Comparison of ENCODE assay signal across 6 cellular contexts in the genomic region with DNA sequence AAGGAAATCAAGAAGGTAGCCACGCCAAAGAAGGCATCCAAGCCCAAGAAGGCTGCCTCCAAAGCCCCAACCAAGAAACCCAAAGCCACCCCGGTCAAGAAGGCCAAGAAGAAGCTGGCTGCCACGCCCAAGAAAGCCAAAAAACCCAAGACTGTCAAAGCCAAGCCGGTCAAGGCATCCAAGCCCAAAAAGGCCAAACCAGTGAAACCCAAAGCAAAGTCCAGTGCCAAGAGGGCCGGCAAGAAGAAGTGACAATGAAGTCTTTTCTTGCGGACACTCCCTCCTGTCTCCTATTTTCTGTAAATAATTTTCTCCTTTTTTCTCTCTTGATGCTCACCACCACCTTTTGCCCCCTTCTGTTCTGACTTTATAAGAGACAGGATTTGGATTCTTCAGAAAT. TPM values are rescaled to one million over a fixed set of nuclear protein-coding genes. Genes with fewer than 3 reads are reported as not detected.
DNase-seq lines count a peak whose midpoint lies in the region; ATAC-seq and TF ChIP-seq lines count a peak whose summit lies in the region.

No MANE protein-coding gene starts in this region.

- no peak for ATAC-seq in natural killer cell
- ATAC-seq in GM21390 (IDR thresholded peaks at IDR 0.05; ENCODE audit: unreplicated experiment) = no peak

- no peaks in the 10 kb centered on the region for H3K36me3 Mint-ChIP-seq in brain
- H3K36me3 Mint-ChIP-seq in natural killer cell = no peaks in the 10 kb centered on the region

- DNase-seq in G401 (ENCODE audit: low spot score) (peak; percentile 28), natural killer cell (no peak), NCI-H2227 treated with DMSO at 0.1 percent for 48 hours (lab: John Stamatoyannopoulos, UW) (no peak)
- no peak for DNase-seq in stimulated activated naive CD4-positive, alpha-beta T cell (lab: John Stamatoyannopoulos, UW)

- no peak for TF ChIP-seq CTCF in brain (conservative IDR thresholded peaks at IDR 0.05)
- no peak for TF ChIP-seq CTCF in natural killer cell (IDR thresholded peaks at IDR 0.05)

- in situ Hi-C loops in G401 (cut with HindIII; ENCODE audit: low sequenced_read_pairs) = no loop called here

- H3K27me3 Mint-ChIP-seq in brain (peaks cover 58% of the 10 kb centered on the region), natural killer cell (ENCODE audit: low read depth in 2 of 2) (peaks cover 38 to 40% of the 10 kb centered on the region in 2 donors)

- H3K9me3 Mint-ChIP-seq in brain = peaks cover 0 to 6% (median 0%) of the 10 kb centered on the region in 5 experiments
- no peaks in the 10 kb centered on the region for H3K9me3 Mint-ChIP-seq in natural killer cell

- intact Hi-C loops in natural killer cell (cut with micrococcal nuclease) = loop anchor here (5.0 kb wide), 1 partner anchor 36 kb away; the partner anchor contains the start of gene ANKRD54

- H3K4me1 Mint-ChIP-seq in brain (peaks cover 63% of the 10 kb centered on the region), natural killer cell (peaks cover 15 to 50% of the 10 kb centered on the region in 2 donors)

- H3K27ac Mint-ChIP-seq in brain = peak overlapping the region; percentile 39 to 94 (median 75)
- peak overlapping the region in 1 of 2 donors; percentile 6 for H3K27ac Mint-ChIP-seq in natural killer cell

- H3K4me3 Mint-ChIP-seq in brain = peak overlapping the region; percentile 86 to 91 (median 91)
- H3K4me3 Mint-ChIP-seq in natural killer cell = peak overlapping the region; percentile 74

RNA-seq across cellular contexts. Expression of gene GCAT, which starts 1.9 kb away (rescaled TPM):
- total RNA-seq in G401 (2014; rRNA removed; shearing (Covaris generic)) = 35.6 and 44.6 TPM in 2 replicates
- 32.1 TPM for polyA plus RNA-seq in brain (ENCODE audit: insufficient read depth, low read depth, low replicate concordance)
- total RNA-seq in natural killer cell = 1 to 10 TPM in 1 of 3 donors, under 1 TPM in 2; 0.25 to 1.2 (median 0.28) TPM

RNA-seq across cellular contexts. Expression of gene GALR3, which starts 17.3 kb away (rescaled TPM):
- total RNA-seq in G401 (2014; rRNA removed; shearing (Covaris generic)) = not detected in 2 replicates
- not detected for polyA plus RNA-seq in brain (ENCODE audit: insufficient read depth, low read depth, low replicate concordance)
- under 1 TPM in 2 of 3 donors, not detected in 1; 0.24 to 0.32 TPM for total RNA-seq in natural killer cell

RNA-seq across cellular contexts. Expression of gene ANKRD54, which starts 38.3 kb away (rescaled TPM):
- total RNA-seq in G401 (2014; rRNA removed; shearing (Covaris generic)) = 41.7 and 46.3 TPM in 2 replicates
- 35.2 TPM for polyA plus RNA-seq in brain (ENCODE audit: insufficient read depth, low read depth, low replicate concordance)
- 10 to 100 TPM; 23.0 to 28.7 (median 26.4) TPM for total RNA-seq in natural killer cell

RNA-seq across cellular contexts. Expression of gene EIF3L, which starts 43.3 kb away (rescaled TPM):
- 595 and 685 TPM in 2 replicates for total RNA-seq in G401 (2014; rRNA removed; shearing (Covaris generic))
- polyA plus RNA-seq in brain (ENCODE audit: insufficient read depth, low read depth, low replicate concordance) = 527 TPM
- total RNA-seq in natural killer cell = 100 to 1,000 TPM; 276 to 295 (median 291) TPM

Comparison
In these comparisons a context has a peak if more than half of its experiments do, and no peak if none do; other contexts are left out.
1. RNA of gene GCAT, which starts 1.9 kb away (total RNA-seq): 35.6 to 44.6 TPM in G401; 0.25 to 1.2 TPM in natural killer cell; every median in the first group is over 10 times any median in the second.